Comparison of ENCODE assay signal across 4 cellular contexts in genomic region chr7:51068401-51068800, GRCh38.
"Had no signal": no experiment of that assay in that cellular context is flagged by ENCODE, and none has a peak within 500 bp of the region (broad histone marks: within the 10 kb centered on the region; RNA-seq: fewer than 3 reads in every experiment).

No MANE protein-coding gene starts in this region.

- DNase-seq: NCI-H1417 treated with DMSO at 0.1 percent for 48 hours had no signal

- H3K27ac ChIP-seq: RWPE1 had no signal

- H3K4me3 ChIP-seq: MG63 had no signal

- H3K9me3 ChIP-seq: MG63, SK-N-SH had no signal

- H3K27me3 ChIP-seq: MG63 had no signal
